Comparison of ENCODE assay signal across 29 cellular contexts in genomic region chr14:46550836-46551235, GRCh38.
"Had no signal": no experiment of that assay in that cellular context is flagged by ENCODE, and none has a peak within 500 bp of the region (broad histone marks: within the 10 kb centered on the region; RNA-seq: fewer than 3 reads in every experiment).

No MANE protein-coding gene starts in this region.

- H3K36me3 ChIP-seq: brain microvascular endothelial cell, esophagus muscularis mucosa, gastrocnemius medialis, heart left ventricle, WERI-Rb-1 had no signal

- H3K27me3 ChIP-seq: brain microvascular endothelial cell, esophagus muscularis mucosa, foreskin keratinocyte, gastrocnemius medialis, heart left ventricle had no signal

- ATAC-seq: activated CD4-positive, CD25-positive, alpha-beta regulatory T cell treated with anti-CD3 and anti-CD28 coated beads, Interleukin-2, amount 50 U/mL, for 24 hours; activated CD8-positive, alpha-beta T cell treated with anti-CD3 and anti-CD28 coated beads for 36 hours; activated T-cell treated with anti-CD3 and anti-CD28 coated beads, Interleukin-2, amount 50 U/mL, for 4 hours; activated T-helper 17 cell treated with anti-CD3 and anti-CD28 coated beads, Interleukin-2, amount 50 U/mL, for 72 hours; effector memory CD8-positive, alpha-beta T cell; foreskin keratinocyte; gastrocnemius medialis; heart left ventricle; T-helper 17 cell had no signal

- H3K4me3 ChIP-seq: esophagus muscularis mucosa, gastrocnemius medialis, heart left ventricle had no signal

- H3K9me3 ChIP-seq: gastrocnemius medialis had no signal

- DNase-seq: activated B cell treated with CpG ODN at 0.5 μM for 24 hours; activated CD4-positive, alpha-beta T cell treated with anti-CD3 and anti-CD28 coated beads for 48 hours; activated CD4-positive, alpha-beta T cell treated with anti-CD3 and anti-CD28 coated beads, Interleukin-2, amount 50 U/mL, for 1 hour; activated CD4-positive, alpha-beta T cell treated with anti-CD3 and anti-CD28 coated beads, Interleukin-2, amount 50 U/mL, for 48 hours; activated CD8-positive, alpha-beta memory T cell treated with anti-CD3 and anti-CD28 coated beads for 24 hours; activated CD8-positive, alpha-beta T cell treated with anti-CD3 and anti-CD28 coated beads for 36 hours; activated effector memory CD4-positive, alpha-beta T cell treated with Interleukin-2 at 50 U/mL for 16 hours; activated gamma-delta T cell treated with Interleukin-2 at 50 U/mL for 16 hours; activated naive CD4-positive, alpha-beta T cell treated with anti-CD3 and anti-CD28 coated beads, Interleukin-2, amount 50 U/mL, for 16 hours; activated naive CD4-positive, alpha-beta T cell treated with Interleukin-2 at 50 U/mL for 16 hours; activated T-cell treated with anti-CD3 and anti-CD28 coated beads, Interleukin-2, amount 50 U/mL, for 4 hours; amniotic stem cell; anterior cingulate cortex; brain microvascular endothelial cell; cortex of kidney; dermis blood vessel endothelial cell; effector CD4-positive, alpha-beta T cell; effector memory CD8-positive, alpha-beta T cell; erythroblast; foreskin keratinocyte; gastrocnemius medialis; glutamatergic neuron; heart left ventricle; T-helper 17 cell; T1000; WERI-Rb-1 had no signal

- H3K4me1 ChIP-seq: esophagus muscularis mucosa, foreskin keratinocyte, gastrocnemius medialis, heart left ventricle had no signal

- H3K27ac ChIP-seq: brain microvascular endothelial cell, esophagus muscularis mucosa, foreskin keratinocyte, gastrocnemius medialis, heart left ventricle, WERI-Rb-1 had no signal
